ENCODE assay signal across 30 cellular contexts in the genomic region with DNA sequence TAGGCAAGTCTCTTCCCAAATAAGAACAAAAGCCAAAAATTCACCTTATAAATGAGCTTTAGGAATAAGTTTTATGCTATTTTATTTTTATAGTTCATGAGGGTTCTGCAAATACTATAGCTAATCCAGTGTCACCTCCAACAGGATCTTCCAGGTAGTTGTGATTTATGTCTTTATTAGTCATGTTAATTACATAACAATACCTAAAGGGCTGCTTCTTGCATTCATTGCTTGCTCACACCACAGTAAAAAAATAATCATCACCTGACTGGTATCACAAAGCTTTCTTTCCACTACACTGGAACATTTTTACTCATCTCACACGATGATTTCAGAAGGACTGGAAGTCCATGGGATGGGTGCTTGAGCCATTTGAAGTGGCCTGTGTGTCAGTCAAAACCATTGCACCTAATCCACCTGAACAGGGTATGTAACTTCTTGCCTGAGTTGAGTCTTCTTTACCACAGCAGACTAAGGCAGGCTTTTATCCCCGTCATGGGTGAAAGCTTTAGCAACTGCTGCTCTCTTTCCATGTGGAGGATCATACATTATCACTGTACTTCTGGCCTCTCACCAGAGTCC.
A peak's percentile ranks its signal among the peaks of the same experiment; 100 is the strongest.
DNase-seq lines count a peak whose midpoint lies in the region; ATAC-seq and TF ChIP-seq lines count a peak whose summit lies in the region.
"Had no signal": no experiment of that assay in that cellular context is flagged by ENCODE, and none has a peak within 500 bp of the region (broad histone marks: within the 10 kb centered on the region; RNA-seq: fewer than 3 reads in every experiment).

No MANE protein-coding gene starts in this region.

- H3K79me1 ChIP-seq in trophoblast cell (ENCODE audit: low read length), result peaks cover 7% of the 10 kb centered on the region

- H3K4me2 ChIP-seq in trophoblast cell (ENCODE audit: low read length), result no peak overlapping the region
- H3K4me2 ChIP-seq: PC-9 had no signal

- ATAC-seq in right cardiac atrium (no peak), HG02798 (IDR thresholded peaks at IDR 0.05; ENCODE audit: poor library complexity, unreplicated experiment) (no peak), HG02840 (IDR thresholded peaks at IDR 0.05; ENCODE audit: low FRiP score, unreplicated experiment) (no peak)
- ATAC-seq: activated CD4-positive, CD25-positive, alpha-beta regulatory T cell treated with anti-CD3 and anti-CD28 coated beads, Interleukin-2, amount 50 U/mL, for 24 hours; gastrocnemius medialis; lower lobe of right lung had no signal

- H3K79me2 ChIP-seq in trophoblast cell (ENCODE audit: control insufficient read depth, insufficient read depth, low read length, poor library complexity), result no peaks in the 10 kb centered on the region

- WGBS in right cardiac atrium, result 84% methylated on average over 2 of the region's 2 CpGs
- 36 to 54% methylated on average over 2 of the region's 2 CpGs for WGBS in esophagus squamous epithelium, 2 donors
- WGBS in trophoblast cell (ENCODE audit: extremely low coverage, insufficient coverage, insufficient read length), result no CpG with 5 or more reads among the region's 2 CpGs

- no peak overlapping the region for H2BK120ac ChIP-seq in trophoblast cell (ENCODE audit: insufficient read depth, low read length, poor library complexity)

- H3K18ac ChIP-seq in trophoblast cell (ENCODE audit: low read length), result no peak overlapping the region

- no peaks in the 10 kb centered on the region for H3K36me3 ChIP-seq in cardiac muscle cell
- H3K36me3 ChIP-seq in esophagus squamous epithelium, result no peaks in the 10 kb centered on the region
- H3K36me3 ChIP-seq in trophoblast cell (ENCODE audit: control insufficient read depth in 1 of 2, insufficient read depth in 2 of 2, low read length in 2 of 2), result no peaks in the 10 kb centered on the region
- H3K36me3 ChIP-seq: gastrocnemius medialis, lower lobe of right lung, right atrium auricular region had no signal

- H3K23ac ChIP-seq in trophoblast cell (ENCODE audit: low read length), result no peak overlapping the region

- intact Hi-C loops in right cardiac atrium (cut with DNase I) (no loop called here), esophagus squamous epithelium (cut with DNase I) (no loop called here)

- H3K9ac ChIP-seq in trophoblast cell (ENCODE audit: low read length), result no peak overlapping the region

- DNase-seq in cardiac muscle cell (ENCODE audit: low read depth in 1 of 2, low spot score in 1 of 2), result no peak
- DNase-seq in right cardiac atrium, result no peak
- DNase-seq in esophagus squamous epithelium (lab: John Stamatoyannopoulos, UW), result no peak
- no peak for DNase-seq in trophoblast cell
- DNase-seq in NCI-H1694 treated with DMSO at 0.1 percent for 48 hours (lab: John Stamatoyannopoulos, UW), result no peak
- DNase-seq in HPDE6-E6E7 (ENCODE audit: extremely low spot score), result no peak
- DNase-seq: activated CD4-positive, alpha-beta memory T cell treated with anti-CD3 and anti-CD28 coated beads, Interleukin-2, amount 10 ng/mL, durations not matched to agents 7 days and 5 days; activated CD8-positive, alpha-beta memory T cell treated with anti-CD3 and anti-CD28 coated beads, Interleukin-2, amount 50 U/mL, for 4 hours; activated naive CD4-positive, alpha-beta T cell treated with Interleukin-2 at 50 U/mL for 16 hours; AML-193; Calu3; CD4-positive, CD25-positive, alpha-beta regulatory T cell; cerebellar nuclear complex; dermis blood vessel endothelial cell; DND-41; endodermal cell; gastrocnemius medialis; HCEC 1CT; lower lobe of right lung; NCI-H1092 treated with DMSO at 0.1 percent for 48 hours; NCI-H226; NCI-H526 treated with DMSO at 0.1 percent for 48 hours; Right ventricle myocardium superior; stimulated activated CD4-positive, alpha-beta T cell treated with anti-CD3 and anti-CD28 coated beads, Interleukin-4, amount 100 ng/mL, for 24 hours; T-helper 2 cell had no signal

- no peak overlapping the region for H2AFZ ChIP-seq in trophoblast cell (ENCODE audit: insufficient read depth, low read length, poor library complexity)
- H2AFZ ChIP-seq: PC-9 had no signal

- no peaks in the 10 kb centered on the region for H3K9me3 ChIP-seq in cardiac muscle cell (ENCODE audit: low read depth)
- H3K9me3 ChIP-seq in right cardiac atrium (ENCODE audit: control insufficient read depth, low read length), result no peaks in the 10 kb centered on the region
- H3K9me3 ChIP-seq in esophagus squamous epithelium, result no peaks in the 10 kb centered on the region
- peaks cover 2% of the 10 kb centered on the region for H3K9me3 ChIP-seq in trophoblast cell (ENCODE audit: insufficient read depth, low read depth, low read length)
- H3K9me3 ChIP-seq: gastrocnemius medialis, lower lobe of right lung, right atrium auricular region had no signal

- H4K8ac ChIP-seq in trophoblast cell (ENCODE audit: low read depth, low read length), result no peak overlapping the region

- no peak overlapping the region for H2BK12ac ChIP-seq in trophoblast cell (ENCODE audit: low read length)

- H3K27me3 ChIP-seq in cardiac muscle cell (no peaks in the 10 kb centered on the region), right cardiac atrium (ENCODE audit: control insufficient read depth, insufficient read depth) (no peaks in the 10 kb centered on the region), esophagus squamous epithelium (no peaks in the 10 kb centered on the region), trophoblast cell (ENCODE audit: insufficient read depth, low read length) (no peaks in the 10 kb centered on the region)
- H3K27me3 ChIP-seq: gastrocnemius medialis, right atrium auricular region had no signal

- H3K4me3 ChIP-seq in cardiac muscle cell (no peak overlapping the region), right cardiac atrium (ENCODE audit: low read length) (no peak overlapping the region), esophagus squamous epithelium (no peak overlapping the region), trophoblast cell (ENCODE audit: low read depth, low read length) (no peak overlapping the region)
- H3K4me3 ChIP-seq: gastrocnemius medialis, lower lobe of right lung, PC-9, right atrium auricular region had no signal

- no peak overlapping the region for H3K4ac ChIP-seq in trophoblast cell (ENCODE audit: low read depth, low read length)

- TF ChIP-seq CTCF in cardiac muscle cell (IDR thresholded peaks at IDR 0.05; ENCODE audit: low read depth, low read length) (no peak), esophagus squamous epithelium (IDR thresholded peaks at IDR 0.05) (peak in 2 of 6 experiments; percentile 11 to 24)

- H3K4me1 ChIP-seq in cardiac muscle cell (ENCODE audit: low read depth), result peaks cover 25% of the 10 kb centered on the region
- H3K4me1 ChIP-seq in right cardiac atrium (ENCODE audit: control insufficient read depth, insufficient read depth, low read length), result no peaks in the 10 kb centered on the region
- peaks cover 16 to 75% (median 32%) of the 10 kb centered on the region in 3 donors for H3K4me1 ChIP-seq in esophagus squamous epithelium
- H3K4me1 ChIP-seq in trophoblast cell (ENCODE audit: control insufficient read depth in 1 of 2, insufficient read depth in 2 of 2, low read length in 2 of 2), result peaks cover 0 to 12% of the 10 kb centered on the region in 2 experiments
- H3K4me1 ChIP-seq: gastrocnemius medialis, lower lobe of right lung had no signal

- no peak overlapping the region for H2BK5ac ChIP-seq in trophoblast cell (ENCODE audit: low read depth, low read length, poor library complexity)

- H3K14ac ChIP-seq in trophoblast cell (ENCODE audit: low read length), result no peak overlapping the region

- no peak overlapping the region for H4K12ac ChIP-seq in trophoblast cell (ENCODE audit: low read depth, low read length)

- H3K27ac ChIP-seq in cardiac muscle cell (peak overlapping the region; percentile 89), right cardiac atrium (ENCODE audit: low read length) (no peak overlapping the region), esophagus squamous epithelium (peak overlapping the region in 3 of 4 donors; percentile 31 to 54 (median 45)), trophoblast cell (ENCODE audit: low read depth, low read length) (no peak overlapping the region)
- H3K27ac ChIP-seq: gastrocnemius medialis, lower lobe of right lung had no signal

- TF ChIP-seq POLR2A in esophagus squamous epithelium (IDR thresholded peaks at IDR 0.05), result no peak

- no peak overlapping the region for H2AK5ac ChIP-seq in trophoblast cell (ENCODE audit: low read length)

- H4K91ac ChIP-seq in trophoblast cell (ENCODE audit: low read depth, low read length), result peak overlapping the region; percentile 39

Comparison
In these comparisons a context has a peak if more than half of its experiments do, and no peak if none do; other contexts are left out.
1. H3K27ac ChIP-seq: peak in cardiac muscle cell (single experiment) and esophagus squamous epithelium (3 of 4); none in right cardiac atrium (single experiment) and trophoblast cell (single experiment).